8 cellular contexts compared by ENCODE assay signal in genomic region chr15:87420017-87420416, GRCh38.
"Had no signal": no experiment of that assay in that cellular context is flagged by ENCODE, and none has a peak within 500 bp of the region (broad histone marks: within the 10 kb centered on the region; RNA-seq: fewer than 3 reads in every experiment).

No MANE protein-coding gene starts in this region.

- H3K9me3 ChIP-seq: HAP-1 had no signal

- H3K4me3 ChIP-seq: GM23248, HAP-1, K562 had no signal

- ATAC-seq: HCT116, K562 had no signal

- H3K36me3 ChIP-seq: HAP-1 had no signal

- H3K27ac ChIP-seq: GM23248 had no signal

- DNase-seq: GM23248, GOT3, H7, IMR-90, KG1 had no signal

- H3K4me1 ChIP-seq: HAP-1 had no signal
